In genomic region chr12:116832353-116832752, GRCh38 we compare ENCODE assay signal across 30 cellular contexts. TPM values are rescaled to one million over a fixed set of nuclear protein-coding genes. Genes with fewer than 3 reads are reported as not detected.
"Had no signal": no experiment of that assay in that cellular context is flagged by ENCODE, and none has a peak within 500 bp of the region (broad histone marks: within the 10 kb centered on the region; RNA-seq: fewer than 3 reads in every experiment).

No MANE protein-coding gene starts in this region.

- H3K27ac ChIP-seq: cardiac muscle cell, KMS-11, SJCRH30 had no signal

- H3K9ac ChIP-seq: KMS-11, SK-N-SH had no signal

- H3K36me3 ChIP-seq: cardiac muscle cell, MG63, SJCRH30 had no signal

- H3K9me3 ChIP-seq: MG63, SJCRH30, SK-N-SH had no signal

- DNase-seq: activated B cell treated with CpG ODN at 0.5 μM for 24 hours; activated CD4-positive, alpha-beta T cell treated with anti-CD3 and anti-CD28 coated beads for 1 hour; activated CD4-positive, alpha-beta T cell treated with anti-CD3 and anti-CD28 coated beads, Interleukin-2, amount 10 ng/mL, durations not matched to agents 24 days and 14 days; activated CD4-positive, alpha-beta T cell treated with anti-CD3 and anti-CD28 coated beads, Interleukin-2, amount 50 U/mL, for 48 hours; activated CD8-positive, alpha-beta memory T cell treated with anti-CD3 and anti-CD28 coated beads, Interleukin-2, amount 10 ng/mL, durations not matched to agents 7 days and 5 days; activated effector memory CD4-positive, alpha-beta T cell treated with anti-CD3 and anti-CD28 coated beads, Interleukin-2, amount 50 U/mL, for 16 hours; activated naive CD4-positive, alpha-beta T cell treated with Interleukin-2 at 50 U/mL for 16 hours; activated naive CD8-positive, alpha-beta T cell treated with anti-CD3 and anti-CD28 coated beads, Interleukin-2, amount 50 U/mL, for 24 hours; activated T-cell treated with anti-CD3 and anti-CD28 coated beads, Interleukin-2, amount 50 U/mL, for 4 hours; amygdala; MG63; MV-4-11; NCI-H1092 treated with DMSO at 0.1 percent for 48 hours; NCI-H1417 treated with DMSO at 0.1 percent for 48 hours; NCI-H1694 treated with DMSO at 0.1 percent for 48 hours; NCI-H2029 treated with DMSO at 0.1 percent for 48 hours; NCI-H345; NCI-H510A; NCI-H69; NK-92 treated with Interleukin-12 subunit alpha and Interleukin-12 subunit beta, amount 100 ng/mL, for 24 hours; OCI-M1; RPMI8226; SJCRH30; SK-N-SH had no signal

- H3K4me1 ChIP-seq: SJCRH30 had no signal

- ATAC-seq: activated CD8-positive, alpha-beta memory T cell treated with anti-CD3 and anti-CD28 coated beads, Interleukin-2, amount 10 ng/mL, durations not matched to agents 7 days and 5 days; activated naive CD4-positive, alpha-beta T cell treated with anti-CD3 and anti-CD28 coated beads, Interleukin-2, amount 50 U/mL, for 72 hours; activated naive CD8-positive, alpha-beta T cell treated with anti-CD3 and anti-CD28 coated beads, Interleukin-2, amount 50 U/mL, for 24 hours; activated T-cell treated with anti-CD3 and anti-CD28 coated beads, Interleukin-2, amount 50 U/mL, for 4 hours; Panc1; Right ventricle myocardium inferior had no signal

- H3K4me2 ChIP-seq: KMS-11, SK-N-SH had no signal

- H3K4me3 ChIP-seq: cardiac muscle cell, MG63, SJCRH30 had no signal

- H3K27me3 ChIP-seq: cardiac muscle cell, MG63, SJCRH30 had no signal

RNA-seq across cellular contexts. Expression of gene HRK, which starts 48.9 kb away (rescaled TPM):
- total RNA-seq: activated CD4-positive, alpha-beta T cell treated with anti-CD3 and anti-CD28 coated beads, Interleukin-2, amount 10 ng/mL, durations not matched to agents 24 days and 14 days; activated CD8-positive, alpha-beta memory T cell treated with anti-CD3 and anti-CD28 coated beads, Interleukin-2, amount 10 ng/mL, durations not matched to agents 7 days and 5 days; activated naive CD4-positive, alpha-beta T cell treated with anti-CD3 and anti-CD28 coated beads, Interleukin-2, amount 50 U/mL, for 72 hours; activated T-cell treated with anti-CD3 and anti-CD28 coated beads, Interleukin-2, amount 50 U/mL, for 4 hours; cardiac muscle cell; T-helper 1 cell treated with Interleukin-12 subunit alpha and Interleukin-12 subunit beta and Interleukin-4 antibody, amounts not matched to agents 30 ng/mL and 1 ng/mL, for 36 hours had no signal
